In the genomic region with DNA sequence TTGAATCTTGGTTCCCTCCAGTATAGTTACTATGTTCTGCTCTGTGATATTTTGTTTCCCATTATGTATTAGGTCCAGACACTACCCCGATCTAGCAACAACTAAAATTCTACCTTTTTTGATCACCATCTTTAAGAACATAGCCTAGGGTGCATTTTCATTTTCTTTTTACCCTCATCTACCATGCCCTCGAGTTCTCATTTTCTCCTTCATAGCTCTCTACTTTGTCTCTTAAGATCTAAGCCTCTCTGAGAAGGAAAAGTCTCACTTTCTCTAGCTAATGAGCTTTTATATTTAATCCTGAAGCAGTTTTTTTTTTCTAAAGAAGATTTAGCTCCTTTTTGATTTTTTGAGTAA, we compare ENCODE assay signal across 19 cellular contexts.
DNase-seq lines count a peak whose midpoint lies in the region; ATAC-seq lines count a peak whose summit lies in the region.
"Had no signal": no experiment of that assay in that cellular context is flagged by ENCODE, and none has a peak within 500 bp of the region (broad histone marks: within the 10 kb centered on the region; RNA-seq: fewer than 3 reads in every experiment).

No MANE protein-coding gene starts in this region.

- no peaks in the 10 kb centered on the region for H3K4me1 Mint-ChIP-seq in activated CD8-positive, alpha-beta T cell treated with anti-CD3 and anti-CD28 coated beads, Interleukin-2, amount 10 ng/mL, durations not matched to agents 7 days and 5 days (ENCODE audit: low read depth)
- H3K4me1 Mint-ChIP-seq: neural crest cell; stimulated activated naive CD8-positive, alpha-beta T cell treated with anti-CD3 and anti-CD28 coated beads, Interleukin-15, amount 100 ng/mL, for 72 hours had no signal

- H3K4me3 Mint-ChIP-seq in activated CD8-positive, alpha-beta T cell treated with anti-CD3 and anti-CD28 coated beads, Interleukin-2, amount 10 ng/mL, durations not matched to agents 7 days and 5 days: no peak overlapping the region
- H3K4me3 Mint-ChIP-seq: neural crest cell; stimulated activated naive CD8-positive, alpha-beta T cell treated with anti-CD3 and anti-CD28 coated beads, Interleukin-15, amount 100 ng/mL, for 72 hours had no signal

- ATAC-seq in GM18909 (IDR thresholded peaks at IDR 0.05; ENCODE audit: poor library complexity, unreplicated experiment): peak; percentile 60
- peak; percentile 35 for ATAC-seq in GM21576 (IDR thresholded peaks at IDR 0.05; ENCODE audit: unreplicated experiment)
- ATAC-seq in HG02981 (IDR thresholded peaks at IDR 0.05; ENCODE audit: unreplicated experiment): peak; percentile 59
- ATAC-seq in HG03571 (IDR thresholded peaks at IDR 0.05; ENCODE audit: unreplicated experiment): peak; percentile 67
- ATAC-seq in activated CD8-positive, alpha-beta T cell treated with anti-CD3 and anti-CD28 coated beads, Interleukin-2, amount 10 ng/mL, durations not matched to agents 7 days and 5 days: no peak

- H3K36me3 Mint-ChIP-seq in activated CD8-positive, alpha-beta T cell treated with anti-CD3 and anti-CD28 coated beads, Interleukin-2, amount 10 ng/mL, durations not matched to agents 7 days and 5 days (ENCODE audit: low read depth): no peaks in the 10 kb centered on the region

- H3K9me3 Mint-ChIP-seq in activated CD8-positive, alpha-beta T cell treated with anti-CD3 and anti-CD28 coated beads, Interleukin-2, amount 10 ng/mL, durations not matched to agents 7 days and 5 days (ENCODE audit: insufficient read depth): no peaks in the 10 kb centered on the region
- H3K9me3 Mint-ChIP-seq: neural crest cell; stimulated activated naive CD8-positive, alpha-beta T cell treated with anti-CD3 and anti-CD28 coated beads, Interleukin-15, amount 100 ng/mL, for 72 hours had no signal

- DNase-seq in NCI-H187 treated with DMSO at 0.1 percent for 48 hours (lab: John Stamatoyannopoulos, UW) (no peak), GDM1 (lab: John Stamatoyannopoulos, UW) (no peak), OCI-M1 (lab: John Stamatoyannopoulos, UW) (no peak)
- no peak for DNase-seq in activated CD8-positive, alpha-beta T cell treated with anti-CD3 and anti-CD28 coated beads, Interleukin-2, amount 10 ng/mL, durations not matched to agents 7 days and 5 days
- DNase-seq: activated CD4-positive, alpha-beta T cell treated with anti-CD3 and anti-CD28 coated beads, Interleukin-2, amount 50 U/mL, for 4 hours; activated effector memory CD4-positive, alpha-beta T cell treated with anti-CD3 and anti-CD28 coated beads, Interleukin-2, amount 50 U/mL, for 16 hours; aorta; cortex of kidney; DND-41; esophagus squamous epithelium; mammary epithelial cell; NCI-H2081 treated with DMSO at 0.1 percent for 48 hours; SJCRH30; stimulated activated naive CD8-positive, alpha-beta T cell treated with anti-CD3 and anti-CD28 coated beads, Interleukin-15, amount 100 ng/mL, for 72 hours had no signal

- H3K27me3 Mint-ChIP-seq in activated CD8-positive, alpha-beta T cell treated with anti-CD3 and anti-CD28 coated beads, Interleukin-2, amount 10 ng/mL, durations not matched to agents 7 days and 5 days (ENCODE audit: low read depth): no peaks in the 10 kb centered on the region
- H3K27me3 Mint-ChIP-seq: stimulated activated naive CD8-positive, alpha-beta T cell treated with anti-CD3 and anti-CD28 coated beads, Interleukin-15, amount 100 ng/mL, for 72 hours had no signal

- CTCF ChIA-PET in activated CD8-positive, alpha-beta T cell treated with anti-CD3 and anti-CD28 coated beads, Interleukin-2, amount 10 ng/mL, durations not matched to agents 7 days and 5 days (lab: Charles Lee): no interaction called here

- H3K27ac Mint-ChIP-seq in activated CD8-positive, alpha-beta T cell treated with anti-CD3 and anti-CD28 coated beads, Interleukin-2, amount 10 ng/mL, durations not matched to agents 7 days and 5 days: no peak overlapping the region
- H3K27ac Mint-ChIP-seq: stimulated activated naive CD8-positive, alpha-beta T cell treated with anti-CD3 and anti-CD28 coated beads, Interleukin-15, amount 100 ng/mL, for 72 hours had no signal

- POLR2A ChIA-PET in activated CD8-positive, alpha-beta T cell treated with anti-CD3 and anti-CD28 coated beads, Interleukin-2, amount 10 ng/mL, durations not matched to agents 7 days and 5 days (lab: Charles Lee): no interaction called here
